ENCODE assay signal across 8 cellular contexts in the genomic region with DNA sequence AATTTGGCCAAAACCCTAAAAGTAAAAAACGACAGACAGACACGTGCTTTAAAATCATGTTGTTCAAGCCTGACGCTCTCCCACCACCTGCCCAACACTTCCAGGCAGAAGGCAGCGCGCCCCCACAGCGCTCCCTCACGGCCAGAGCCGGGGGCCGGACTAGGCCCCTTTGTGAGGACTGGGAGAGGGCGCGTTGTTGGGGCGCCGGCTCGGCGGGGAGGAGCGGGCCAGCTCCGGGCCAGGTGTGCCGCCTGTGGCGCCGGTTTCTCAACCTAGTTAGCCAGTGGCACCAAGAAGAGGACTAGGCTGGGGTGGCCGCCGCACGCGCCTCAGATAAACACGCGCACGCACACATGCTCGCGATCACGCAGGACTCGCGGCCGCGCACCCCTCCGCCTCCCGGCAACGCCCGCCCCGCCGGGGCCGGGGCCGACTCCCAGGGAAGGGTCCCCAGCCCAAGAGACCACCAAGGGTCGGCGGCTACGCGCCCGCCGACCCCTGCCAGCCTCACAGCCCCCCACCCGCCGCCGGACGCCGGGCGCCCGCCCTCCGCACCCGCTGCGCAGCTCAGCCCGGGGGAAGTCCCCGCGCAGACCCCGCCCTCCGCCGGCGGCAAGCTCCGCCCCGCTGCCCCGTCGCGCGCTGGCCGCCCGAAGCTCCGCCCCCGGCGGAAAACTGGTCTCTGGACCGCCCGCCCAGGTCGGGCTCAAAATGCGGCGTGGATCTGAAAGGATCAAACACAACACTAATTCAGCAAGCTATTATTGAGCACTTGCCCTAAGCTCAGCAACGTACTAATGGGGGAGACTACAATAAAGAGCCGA. TPM values are rescaled to one million over a fixed set of nuclear protein-coding genes. Genes with fewer than 3 reads are reported as not detected.
A peak's percentile ranks its signal among the peaks of the same experiment; 100 is the strongest.
DNase-seq lines count a peak whose midpoint lies in the region; ATAC-seq and TF ChIP-seq lines count a peak whose summit lies in the region.

Gene IMMP2L, minus strand, starts transcription at position 584 of the 824 bp plus-strand sequence.

- no peaks in the 10 kb centered on the region for H3K9me3 ChIP-seq in CD4-positive, CD25-positive, alpha-beta regulatory T cell (ENCODE audit: control insufficient read depth in 2 of 2, low read length in 2 of 2)
- H3K9me3 ChIP-seq in lower lobe of right lung: no peaks in the 10 kb centered on the region

- H3K36me3 Mint-ChIP-seq in CD4-positive, CD25-positive, alpha-beta regulatory T cell: peaks cover 6% of the 10 kb centered on the region
- H3K36me3 Mint-ChIP-seq in activated CD4-positive, alpha-beta memory T cell treated with anti-CD3 and anti-CD28 coated beads, Interleukin-2, amount 10 ng/mL, durations not matched to agents 7 days and 5 days (ENCODE audit: low read depth): peaks cover 4% of the 10 kb centered on the region

- peak; percentile 83 to 91 (median 88) for DNase-seq in CD4-positive, CD25-positive, alpha-beta regulatory T cell
- DNase-seq in NCI-H748 treated with DMSO at 0.1 percent for 48 hours (lab: John Stamatoyannopoulos, UW): peak; percentile 62
- peak; percentile 90 for DNase-seq in activated CD4-positive, alpha-beta memory T cell treated with anti-CD3 and anti-CD28 coated beads, Interleukin-2, amount 10 ng/mL, durations not matched to agents 7 days and 5 days
- peak; percentile 75 to 95 (median 85) for DNase-seq in dorsolateral prefrontal cortex
- DNase-seq in lower lobe of right lung: peak; percentile 91
- peak; percentile 83 to 86 for DNase-seq in stimulated activated CD4-positive, alpha-beta T cell treated with anti-CD3 and anti-CD28 coated beads, Interleukin-4, amount 100 ng/mL, for 48 hours (ENCODE audit: low read depth in 2 of 2)

- H3K4me3 Mint-ChIP-seq in CD4-positive, CD25-positive, alpha-beta regulatory T cell: peak within 1 kb of the TSS; percentile 88 to 93 (median 91)
- H3K4me3 Mint-ChIP-seq in activated CD4-positive, alpha-beta memory T cell treated with anti-CD3 and anti-CD28 coated beads, Interleukin-2, amount 10 ng/mL, durations not matched to agents 7 days and 5 days: peak within 1 kb of the TSS; percentile 77

- POLR2A ChIA-PET in activated CD4-positive, alpha-beta memory T cell treated with anti-CD3 and anti-CD28 coated beads, Interleukin-2, amount 10 ng/mL, durations not matched to agents 7 days and 5 days (lab: Charles Lee): interaction anchor here (0.9 to 1.4 kb wide), 4 partner anchors 34 to 549 kb away, joined by 3 to 4 read pairs (median 3); no protein-coding TSS in a partner anchor

- H3K4me3 ChIP-seq in CD4-positive, CD25-positive, alpha-beta regulatory T cell (ENCODE audit: low read depth, low read length): peak within 1 kb of the TSS; percentile 90
- H3K4me3 ChIP-seq in dorsolateral prefrontal cortex (peak within 1 kb of the TSS; percentile 53 to 98 (median 84)), lower lobe of right lung (peak within 1 kb of the TSS; percentile 84)

- peak in 44 of 56 donors; percentile 3 to 56 (median 32) for TF ChIP-seq CTCF in dorsolateral prefrontal cortex (IDR thresholded peaks at IDR 0.05 in 54 of 56, conservative IDR thresholded peaks at IDR 0.05 in 2 of 56; ENCODE audit: low read depth in 1 of 56, partially characterized antibody in 56 of 56)
- TF ChIP-seq CTCF in lower lobe of right lung (IDR thresholded peaks at IDR 0.05): peak; percentile 36

- CTCF ChIA-PET in activated CD4-positive, alpha-beta memory T cell treated with anti-CD3 and anti-CD28 coated beads, Interleukin-2, amount 10 ng/mL, durations not matched to agents 7 days and 5 days (lab: Charles Lee): no interaction called here

- peak within 1 kb of the TSS; percentile 84 for H3K27ac ChIP-seq in CD4-positive, CD25-positive, alpha-beta regulatory T cell (ENCODE audit: insufficient read depth, low read length, poor library complexity, severe bottlenecking)
- H3K27ac ChIP-seq in dorsolateral prefrontal cortex: peak within 1 kb of the TSS in 52 of 59 donors; percentile 40 to 95 (median 81)
- peak within 1 kb of the TSS; percentile 89 for H3K27ac ChIP-seq in lower lobe of right lung

- H3K27me3 ChIP-seq in CD4-positive, CD25-positive, alpha-beta regulatory T cell (ENCODE audit: control insufficient read depth, insufficient read depth, low read length): peaks cover 8% of the 10 kb centered on the region
- H3K27me3 ChIP-seq in dorsolateral prefrontal cortex (no peaks in the 10 kb centered on the region), lower lobe of right lung (ENCODE audit: low read depth) (no peaks in the 10 kb centered on the region)

- peaks cover 19% of the 10 kb centered on the region for H3K4me1 ChIP-seq in CD4-positive, CD25-positive, alpha-beta regulatory T cell (ENCODE audit: control insufficient read depth, insufficient read depth, low read length, poor library complexity, severe bottlenecking)
- peaks cover 18% of the 10 kb centered on the region for H3K4me1 ChIP-seq in lower lobe of right lung

- H3K27me3 Mint-ChIP-seq in CD4-positive, CD25-positive, alpha-beta regulatory T cell: peaks cover 10% of the 10 kb centered on the region
- peaks cover 4% of the 10 kb centered on the region for H3K27me3 Mint-ChIP-seq in activated CD4-positive, alpha-beta memory T cell treated with anti-CD3 and anti-CD28 coated beads, Interleukin-2, amount 10 ng/mL, durations not matched to agents 7 days and 5 days

- peaks cover 25 to 44% (median 33%) of the 10 kb centered on the region in 4 donors for H3K4me1 Mint-ChIP-seq in CD4-positive, CD25-positive, alpha-beta regulatory T cell
- peaks cover 30% of the 10 kb centered on the region for H3K4me1 Mint-ChIP-seq in activated CD4-positive, alpha-beta memory T cell treated with anti-CD3 and anti-CD28 coated beads, Interleukin-2, amount 10 ng/mL, durations not matched to agents 7 days and 5 days

- intact Hi-C loops in dorsolateral prefrontal cortex (cut with DNase I) (loop anchor here in 1 of 2 donors (5.0 kb wide), 1 partner anchor 470 kb away; the partner anchor contains the start of gene LRRN3), lower lobe of right lung (cut with DNase I) (no loop called here)

- peak within 1 kb of the TSS; percentile 92 to 97 (median 94) for H3K27ac Mint-ChIP-seq in CD4-positive, CD25-positive, alpha-beta regulatory T cell
- peak within 1 kb of the TSS; percentile 70 for H3K27ac Mint-ChIP-seq in activated CD4-positive, alpha-beta memory T cell treated with anti-CD3 and anti-CD28 coated beads, Interleukin-2, amount 10 ng/mL, durations not matched to agents 7 days and 5 days

- peaks cover 0 to under 1% (median 0%) of the 10 kb centered on the region in 7 donors for H3K9me3 Mint-ChIP-seq in CD4-positive, CD25-positive, alpha-beta regulatory T cell
- H3K9me3 Mint-ChIP-seq in activated CD4-positive, alpha-beta memory T cell treated with anti-CD3 and anti-CD28 coated beads, Interleukin-2, amount 10 ng/mL, durations not matched to agents 7 days and 5 days: no peaks in the 10 kb centered on the region

- ATAC-seq in CD4-positive, CD25-positive, alpha-beta regulatory T cell (ENCODE audit: low read depth in 2 of 2): peak; percentile 94 to 95
- ATAC-seq in GM19351 (IDR thresholded peaks at IDR 0.05; ENCODE audit: unreplicated experiment) (peak; percentile 67), HG03469 (IDR thresholded peaks at IDR 0.05; ENCODE audit: unreplicated experiment) (peak; percentile 69), lower lobe of right lung (peak; percentile 99)

- no peaks in the 10 kb centered on the region for H3K36me3 ChIP-seq in CD4-positive, CD25-positive, alpha-beta regulatory T cell (ENCODE audit: control insufficient read depth, insufficient read depth, low read length)
- peaks cover 5% of the 10 kb centered on the region for H3K36me3 ChIP-seq in lower lobe of right lung

RNA-seq across cellular contexts. Expression of gene IMMP2L, which starts in this region (rescaled TPM):
- total RNA-seq in CD4-positive, CD25-positive, alpha-beta regulatory T cell: 17.5 TPM
- 10 to 100 TPM in 3 of 4 donors, 1 to 10 TPM in 1; 8.9 to 23.8 (median 15.8) TPM for polyA plus RNA-seq in CD4-positive, CD25-positive, alpha-beta regulatory T cell
- 1 to 10 TPM; 5.9 to 7.6 TPM for total RNA-seq in activated CD4-positive, alpha-beta memory T cell treated with anti-CD3 and anti-CD28 coated beads, Interleukin-2, amount 10 ng/mL, durations not matched to agents 7 days and 5 days
- total RNA-seq in dorsolateral prefrontal cortex (10 to 100 TPM in 119 of 120 experiments, 1 to 10 TPM in 1; 9.9 to 48.1 (median 18.4) TPM), lower lobe of right lung (14.7 TPM)

Comparison
In these comparisons a context has a peak if more than half of its experiments do, and no peak if none do; other contexts are left out.
1. Peak in every context shown above with its lines: DNase-seq, ATAC-seq, H3K4me3 ChIP-seq and H3K27ac ChIP-seq.